Comparison of ENCODE assay signal across 1 cellular context in the genomic region with DNA sequence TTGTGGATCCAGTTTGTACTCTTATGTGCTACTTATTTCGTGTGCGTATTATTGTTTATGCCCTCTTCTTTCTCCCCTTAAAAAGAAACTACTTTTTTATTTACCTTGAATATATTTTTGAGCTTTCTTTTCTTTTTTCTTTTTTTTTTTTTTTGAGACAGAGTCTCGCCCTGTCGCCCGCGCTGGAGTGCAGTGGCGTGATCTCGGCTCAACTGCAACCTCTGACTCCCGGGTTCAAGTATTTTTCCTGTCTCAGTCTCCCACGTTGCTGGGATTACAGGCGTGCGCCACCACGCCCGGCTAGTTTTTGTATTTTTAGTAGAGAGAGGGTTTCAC.
TF ChIP-seq lines count a peak whose summit lies in the region.

No MANE protein-coding gene starts in this region.

TF ChIP-seq in K562, 482 proteins besides CTCF, POLR2A, EP300 and RAD21 (continues in another document):
- TF ChIP-seq ZEB2 (IDR thresholded peaks at IDR 0.05): no peak
- no peak for TF ChIP-seq JUN (IDR thresholded peaks at IDR 0.05; ENCODE audit: borderline replicate concordance, low read depth, low read length)
- no peak for TF ChIP-seq JUN (CRISPR knock-in tag; IDR thresholded peaks at IDR 0.05; ENCODE audit: borderline replicate concordance)
- TF ChIP-seq ZNF695 (CRISPR knock-in tag; IDR thresholded peaks at IDR 0.05): no peak
- no peak for TF ChIP-seq ZNF354B (CRISPR knock-in tag; IDR thresholded peaks at IDR 0.05)
- no peak for TF ChIP-seq NCOA4 (IDR thresholded peaks at IDR 0.05; ENCODE audit: partially characterized antibody)
- no peak for TF ChIP-seq ARHGAP35 (IDR thresholded peaks at IDR 0.05; ENCODE audit: partially characterized antibody)
- TF ChIP-seq PTBP1 (IDR thresholded peaks at IDR 0.05; ENCODE audit: low read depth, low read length): no peak
- TF ChIP-seq BACH1 (tag; IDR thresholded peaks at IDR 0.05): no peak
- TF ChIP-seq ZNF79 (CRISPR knock-in tag; IDR thresholded peaks at IDR 0.05; ENCODE audit: low read depth): no peak
- TF ChIP-seq, protein P1, sequence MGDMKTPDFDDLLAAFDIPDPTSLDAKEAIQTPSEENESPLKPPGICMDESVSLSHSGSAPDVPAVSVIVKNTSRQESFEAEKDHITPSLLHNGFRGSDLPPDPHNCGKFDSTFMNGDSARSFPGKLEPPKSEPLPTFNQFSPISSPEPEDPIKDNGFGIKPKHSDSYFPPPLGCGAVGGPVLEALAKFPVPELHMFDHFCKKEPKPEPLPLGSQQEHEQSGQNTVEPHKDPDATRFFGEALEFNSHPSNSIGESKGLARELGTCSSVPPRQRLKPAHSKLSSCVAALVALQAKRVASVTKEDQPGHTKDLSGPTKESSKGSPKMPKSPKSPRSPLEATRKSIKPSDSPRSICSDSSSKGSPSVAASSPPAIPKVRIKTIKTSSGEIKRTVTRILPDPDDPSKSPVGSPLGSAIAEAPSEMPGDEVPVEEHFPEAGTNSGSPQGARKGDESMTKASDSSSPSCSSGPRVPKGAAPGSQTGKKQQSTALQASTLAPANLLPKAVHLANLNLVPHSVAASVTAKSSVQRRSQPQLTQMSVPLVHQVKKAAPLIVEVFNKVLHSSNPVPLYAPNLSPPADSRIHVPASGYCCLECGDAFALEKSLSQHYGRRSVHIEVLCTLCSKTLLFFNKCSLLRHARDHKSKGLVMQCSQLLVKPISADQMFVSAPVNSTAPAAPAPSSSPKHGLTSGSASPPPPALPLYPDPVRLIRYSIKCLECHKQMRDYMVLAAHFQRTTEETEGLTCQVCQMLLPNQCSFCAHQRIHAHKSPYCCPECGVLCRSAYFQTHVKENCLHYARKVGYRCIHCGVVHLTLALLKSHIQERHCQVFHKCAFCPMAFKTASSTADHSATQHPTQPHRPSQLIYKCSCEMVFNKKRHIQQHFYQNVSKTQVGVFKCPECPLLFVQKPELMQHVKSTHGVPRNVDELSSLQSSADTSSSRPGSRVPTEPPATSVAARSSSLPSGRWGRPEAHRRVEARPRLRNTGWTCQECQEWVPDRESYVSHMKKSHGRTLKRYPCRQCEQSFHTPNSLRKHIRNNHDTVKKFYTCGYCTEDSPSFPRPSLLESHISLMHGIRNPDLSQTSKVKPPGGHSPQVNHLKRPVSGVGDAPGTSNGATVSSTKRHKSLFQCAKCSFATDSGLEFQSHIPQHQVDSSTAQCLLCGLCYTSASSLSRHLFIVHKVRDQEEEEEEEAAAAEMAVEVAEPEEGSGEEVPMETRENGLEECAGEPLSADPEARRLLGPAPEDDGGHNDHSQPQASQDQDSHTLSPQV (IDR thresholded peaks at IDR 0.05): no peak
- no peak for TF ChIP-seq PHB (CRISPR knock-in tag; IDR thresholded peaks at IDR 0.05)
- peak; percentile 32; the same call in 1 of the 2 replicates for TF ChIP-seq DNMT1 (IDR thresholded peaks at IDR 0.05)
- TF ChIP-seq HDAC6 (IDR thresholded peaks at IDR 0.05; ENCODE audit: low read depth, low read length): no peak
- peak; percentile 67; the same call in 1 of the 2 replicates for TF ChIP-seq HLTF (IDR thresholded peaks at IDR 0.05)
- TF ChIP-seq, protein P2, sequence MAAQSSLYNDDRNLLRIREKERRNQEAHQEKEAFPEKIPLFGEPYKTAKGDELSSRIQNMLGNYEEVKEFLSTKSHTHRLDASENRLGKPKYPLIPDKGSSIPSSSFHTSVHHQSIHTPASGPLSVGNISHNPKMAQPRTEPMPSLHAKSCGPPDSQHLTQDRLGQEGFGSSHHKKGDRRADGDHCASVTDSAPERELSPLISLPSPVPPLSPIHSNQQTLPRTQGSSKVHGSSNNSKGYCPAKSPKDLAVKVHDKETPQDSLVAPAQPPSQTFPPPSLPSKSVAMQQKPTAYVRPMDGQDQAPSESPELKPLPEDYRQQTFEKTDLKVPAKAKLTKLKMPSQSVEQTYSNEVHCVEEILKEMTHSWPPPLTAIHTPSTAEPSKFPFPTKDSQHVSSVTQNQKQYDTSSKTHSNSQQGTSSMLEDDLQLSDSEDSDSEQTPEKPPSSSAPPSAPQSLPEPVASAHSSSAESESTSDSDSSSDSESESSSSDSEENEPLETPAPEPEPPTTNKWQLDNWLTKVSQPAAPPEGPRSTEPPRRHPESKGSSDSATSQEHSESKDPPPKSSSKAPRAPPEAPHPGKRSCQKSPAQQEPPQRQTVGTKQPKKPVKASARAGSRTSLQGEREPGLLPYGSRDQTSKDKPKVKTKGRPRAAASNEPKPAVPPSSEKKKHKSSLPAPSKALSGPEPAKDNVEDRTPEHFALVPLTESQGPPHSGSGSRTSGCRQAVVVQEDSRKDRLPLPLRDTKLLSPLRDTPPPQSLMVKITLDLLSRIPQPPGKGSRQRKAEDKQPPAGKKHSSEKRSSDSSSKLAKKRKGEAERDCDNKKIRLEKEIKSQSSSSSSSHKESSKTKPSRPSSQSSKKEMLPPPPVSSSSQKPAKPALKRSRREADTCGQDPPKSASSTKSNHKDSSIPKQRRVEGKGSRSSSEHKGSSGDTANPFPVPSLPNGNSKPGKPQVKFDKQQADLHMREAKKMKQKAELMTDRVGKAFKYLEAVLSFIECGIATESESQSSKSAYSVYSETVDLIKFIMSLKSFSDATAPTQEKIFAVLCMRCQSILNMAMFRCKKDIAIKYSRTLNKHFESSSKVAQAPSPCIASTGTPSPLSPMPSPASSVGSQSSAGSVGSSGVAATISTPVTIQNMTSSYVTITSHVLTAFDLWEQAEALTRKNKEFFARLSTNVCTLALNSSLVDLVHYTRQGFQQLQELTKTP (IDR thresholded peaks at IDR 0.05; ENCODE audit: low read depth in 1 of 2, partially characterized antibody in 2 of 2): peak in 1 of 2 experiments; percentile 37
- TF ChIP-seq SMC3 (conservative IDR thresholded peaks at IDR 0.05; ENCODE audit: insufficient read depth, low read depth, low read length): no peak
- TF ChIP-seq, protein P3, sequence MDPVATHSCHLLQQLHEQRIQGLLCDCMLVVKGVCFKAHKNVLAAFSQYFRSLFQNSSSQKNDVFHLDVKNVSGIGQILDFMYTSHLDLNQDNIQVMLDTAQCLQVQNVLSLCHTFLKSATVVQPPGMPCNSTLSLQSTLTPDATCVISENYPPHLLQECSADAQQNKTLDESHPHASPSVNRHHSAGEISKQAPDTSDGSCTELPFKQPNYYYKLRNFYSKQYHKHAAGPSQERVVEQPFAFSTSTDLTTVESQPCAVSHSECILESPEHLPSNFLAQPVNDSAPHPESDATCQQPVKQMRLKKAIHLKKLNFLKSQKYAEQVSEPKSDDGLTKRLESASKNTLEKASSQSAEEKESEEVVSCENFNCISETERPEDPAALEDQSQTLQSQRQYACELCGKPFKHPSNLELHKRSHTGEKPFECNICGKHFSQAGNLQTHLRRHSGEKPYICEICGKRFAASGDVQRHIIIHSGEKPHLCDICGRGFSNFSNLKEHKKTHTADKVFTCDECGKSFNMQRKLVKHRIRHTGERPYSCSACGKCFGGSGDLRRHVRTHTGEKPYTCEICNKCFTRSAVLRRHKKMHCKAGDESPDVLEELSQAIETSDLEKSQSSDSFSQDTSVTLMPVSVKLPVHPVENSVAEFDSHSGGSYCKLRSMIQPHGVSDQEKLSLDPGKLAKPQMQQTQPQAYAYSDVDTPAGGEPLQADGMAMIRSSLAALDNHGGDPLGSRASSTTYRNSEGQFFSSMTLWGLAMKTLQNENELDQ (CRISPR knock-in tag; IDR thresholded peaks at IDR 0.05; ENCODE audit: borderline replicate concordance): no peak
- no peak for TF ChIP-seq ZNF174 (CRISPR knock-in tag; IDR thresholded peaks at IDR 0.05)
- no peak for TF ChIP-seq PRPF4 (IDR thresholded peaks at IDR 0.05; ENCODE audit: insufficient read depth, low read depth, low read length, poor library complexity, severe bottlenecking)
- TF ChIP-seq, protein P4, sequence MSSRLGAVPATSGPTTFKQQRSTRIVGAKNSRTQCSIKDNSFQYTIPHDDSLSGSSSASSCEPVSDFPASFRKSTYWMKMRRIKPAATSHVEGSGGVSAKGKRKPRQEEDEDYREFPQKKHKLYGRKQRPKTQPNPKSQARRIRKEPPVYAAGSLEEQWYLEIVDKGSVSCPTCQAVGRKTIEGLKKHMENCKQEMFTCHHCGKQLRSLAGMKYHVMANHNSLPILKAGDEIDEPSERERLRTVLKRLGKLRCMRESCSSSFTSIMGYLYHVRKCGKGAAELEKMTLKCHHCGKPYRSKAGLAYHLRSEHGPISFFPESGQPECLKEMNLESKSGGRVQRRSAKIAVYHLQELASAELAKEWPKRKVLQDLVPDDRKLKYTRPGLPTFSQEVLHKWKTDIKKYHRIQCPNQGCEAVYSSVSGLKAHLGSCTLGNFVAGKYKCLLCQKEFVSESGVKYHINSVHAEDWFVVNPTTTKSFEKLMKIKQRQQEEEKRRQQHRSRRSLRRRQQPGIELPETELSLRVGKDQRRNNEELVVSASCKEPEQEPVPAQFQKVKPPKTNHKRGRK (tag; IDR thresholded peaks at IDR 0.05): 0 out of 2 replicates have a peak, but pooled peaks have one; percentile 40
- TF ChIP-seq ZNF282 (CRISPR knock-in tag; IDR thresholded peaks at IDR 0.05): no peak
- TF ChIP-seq ZNF57 (CRISPR knock-in tag; IDR thresholded peaks at IDR 0.05): no peak
- TF ChIP-seq, protein P5, sequence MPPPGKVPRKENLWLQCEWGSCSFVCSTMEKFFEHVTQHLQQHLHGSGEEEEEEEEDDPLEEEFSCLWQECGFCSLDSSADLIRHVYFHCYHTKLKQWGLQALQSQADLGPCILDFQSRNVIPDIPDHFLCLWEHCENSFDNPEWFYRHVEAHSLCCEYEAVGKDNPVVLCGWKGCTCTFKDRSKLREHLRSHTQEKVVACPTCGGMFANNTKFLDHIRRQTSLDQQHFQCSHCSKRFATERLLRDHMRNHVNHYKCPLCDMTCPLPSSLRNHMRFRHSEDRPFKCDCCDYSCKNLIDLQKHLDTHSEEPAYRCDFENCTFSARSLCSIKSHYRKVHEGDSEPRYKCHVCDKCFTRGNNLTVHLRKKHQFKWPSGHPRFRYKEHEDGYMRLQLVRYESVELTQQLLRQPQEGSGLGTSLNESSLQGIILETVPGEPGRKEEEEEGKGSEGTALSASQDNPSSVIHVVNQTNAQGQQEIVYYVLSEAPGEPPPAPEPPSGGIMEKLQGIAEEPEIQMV (tag; conservative IDR thresholded peaks at IDR 0.05; ENCODE audit: low read depth): 0 out of 2 replicates have a peak, but pooled peaks have one; percentile 36
- no peak for TF ChIP-seq SRSF7 (optimal IDR thresholded peaks at IDR 0.05; ENCODE audit: low read depth, low read length)
- 0 out of 4 replicates have a peak, but pooled peaks of 1 of the 2 experiments have one; percentile 47 for TF ChIP-seq ARNT (IDR thresholded peaks at IDR 0.05)
- TF ChIP-seq SMARCE1 (IDR thresholded peaks at IDR 0.05): 0 out of 2 replicates have a peak, but pooled peaks have one; percentile 13
- TF ChIP-seq NONO (IDR thresholded peaks at IDR 0.05; ENCODE audit: low read depth in 2 of 2, low read length in 1 of 2): no peak
- no peak for TF ChIP-seq NFIC (IDR thresholded peaks at IDR 0.05)
- TF ChIP-seq SMARCC2 (IDR thresholded peaks at IDR 0.05; ENCODE audit: low read depth): 0 out of 2 replicates have a peak, but pooled peaks have one; percentile 14
- TF ChIP-seq ZNF212 (CRISPR knock-in tag; IDR thresholded peaks at IDR 0.05): no peak
- TF ChIP-seq TFAM (CRISPR knock-in tag; conservative IDR thresholded peaks at IDR 0.05): no peak
- TF ChIP-seq, protein P6, sequence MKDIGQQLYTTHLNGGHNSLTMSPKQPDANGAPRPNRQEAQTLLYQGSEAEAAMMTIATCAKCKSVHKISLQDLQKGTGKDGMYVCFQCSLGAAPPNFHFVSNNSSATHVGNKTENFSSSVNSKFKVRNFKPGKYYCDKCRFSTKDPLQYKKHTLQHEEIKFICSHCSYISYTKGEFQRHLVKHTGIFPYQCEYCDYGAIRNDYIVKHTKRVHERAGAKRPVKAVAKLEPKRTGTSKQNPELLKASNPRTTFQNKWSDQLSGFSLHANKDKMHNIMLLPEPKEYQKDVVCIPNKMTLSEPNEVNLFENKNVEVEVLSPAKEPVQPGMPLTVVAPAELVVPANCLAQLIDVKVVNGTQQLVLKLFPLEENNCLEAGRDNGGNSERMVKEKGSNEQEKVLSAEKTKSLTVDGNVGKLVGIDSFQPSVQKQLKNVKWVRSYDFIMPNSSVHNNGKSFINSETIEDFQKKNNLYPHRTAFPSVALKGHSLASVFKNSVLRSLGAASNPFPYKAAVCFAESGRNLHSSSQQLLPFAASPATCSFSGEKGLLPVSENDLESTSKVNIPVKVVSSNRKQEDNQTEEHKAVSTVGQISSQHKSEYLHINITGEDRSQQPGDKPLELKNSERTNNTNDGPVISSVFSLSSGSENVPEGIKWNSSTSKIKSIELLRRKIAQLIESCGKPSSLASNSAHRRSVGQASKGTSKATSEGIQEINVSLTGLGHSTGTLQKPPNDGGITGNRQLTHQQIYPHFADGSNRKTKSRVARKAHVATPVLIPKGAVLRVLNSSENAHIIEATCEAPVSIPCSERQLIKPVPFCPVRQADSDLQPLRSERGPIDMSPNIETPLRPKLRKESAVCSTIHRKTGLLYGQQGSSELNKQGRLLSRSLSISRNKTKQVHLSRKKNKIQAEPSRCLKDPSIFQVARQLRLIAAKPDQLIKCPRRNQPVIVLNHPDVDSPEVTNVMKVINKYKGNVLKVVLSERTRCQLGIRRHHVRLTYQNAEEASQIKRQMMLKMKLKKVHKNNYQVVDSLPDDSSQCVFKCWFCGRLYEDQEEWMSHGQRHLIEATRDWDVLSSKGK (CRISPR knock-in tag; IDR thresholded peaks at IDR 0.05): no peak
- no peak for TF ChIP-seq KDM1A (IDR thresholded peaks at IDR 0.05)
- TF ChIP-seq, protein P7, sequence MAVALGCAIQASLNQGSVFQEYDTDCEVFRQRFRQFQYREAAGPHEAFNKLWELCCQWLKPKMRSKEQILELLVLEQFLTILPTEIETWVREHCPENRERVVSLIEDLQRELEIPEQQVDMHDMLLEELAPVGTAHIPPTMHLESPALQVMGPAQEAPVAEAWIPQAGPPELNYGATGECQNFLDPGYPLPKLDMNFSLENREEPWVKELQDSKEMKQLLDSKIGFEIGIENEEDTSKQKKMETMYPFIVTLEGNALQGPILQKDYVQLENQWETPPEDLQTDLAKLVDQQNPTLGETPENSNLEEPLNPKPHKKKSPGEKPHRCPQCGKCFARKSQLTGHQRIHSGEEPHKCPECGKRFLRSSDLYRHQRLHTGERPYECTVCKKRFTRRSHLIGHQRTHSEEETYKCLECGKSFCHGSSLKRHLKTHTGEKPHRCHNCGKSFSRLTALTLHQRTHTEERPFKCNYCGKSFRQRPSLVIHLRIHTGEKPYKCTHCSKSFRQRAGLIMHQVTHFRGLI (CRISPR knock-in tag; IDR thresholded peaks at IDR 0.05): no peak
- no peak for TF ChIP-seq DPF2 (IDR thresholded peaks at IDR 0.05)
- TF ChIP-seq, protein P8, sequence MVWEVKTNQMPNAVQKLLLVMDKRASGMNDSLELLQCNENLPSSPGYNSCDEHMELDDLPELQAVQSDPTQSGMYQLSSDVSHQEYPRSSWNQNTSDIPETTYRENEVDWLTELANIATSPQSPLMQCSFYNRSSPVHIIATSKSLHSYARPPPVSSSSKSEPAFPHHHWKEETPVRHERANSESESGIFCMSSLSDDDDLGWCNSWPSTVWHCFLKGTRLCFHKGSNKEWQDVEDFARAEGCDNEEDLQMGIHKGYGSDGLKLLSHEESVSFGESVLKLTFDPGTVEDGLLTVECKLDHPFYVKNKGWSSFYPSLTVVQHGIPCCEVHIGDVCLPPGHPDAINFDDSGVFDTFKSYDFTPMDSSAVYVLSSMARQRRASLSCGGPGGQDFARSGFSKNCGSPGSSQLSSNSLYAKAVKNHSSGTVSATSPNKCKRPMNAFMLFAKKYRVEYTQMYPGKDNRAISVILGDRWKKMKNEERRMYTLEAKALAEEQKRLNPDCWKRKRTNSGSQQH (CRISPR knock-in tag; IDR thresholded peaks at IDR 0.05): no peak
- no peak for TF ChIP-seq ZNF175 (CRISPR knock-in tag; IDR thresholded peaks at IDR 0.05; ENCODE audit: low read depth)
